Comparison of ENCODE assay signal across 8 cellular contexts in genomic region chrX:153924149-153924861, GRCh38. TPM values are rescaled to one million over a fixed set of nuclear protein-coding genes. Genes with fewer than 3 reads are reported as not detected.
DNase-seq lines count a peak whose midpoint lies in the region; ATAC-seq and TF ChIP-seq lines count a peak whose summit lies in the region.

No MANE protein-coding gene starts in this region.

- ATAC-seq in activated T-cell treated with anti-CD3 and anti-CD28 coated beads, Interleukin-2, amount 50 U/mL, for 4 hours: no peak
- ATAC-seq in HG02623 (IDR thresholded peaks at IDR 0.05; ENCODE audit: unreplicated experiment): no peak

- H3K4me1 Mint-ChIP-seq in activated T-cell treated with anti-CD3 and anti-CD28 coated beads, Interleukin-2, amount 50 U/mL, for 4 hours (ENCODE audit: low read depth): peaks cover 34% of the 10 kb centered on the region

- H3K4me3 ChIP-seq in left ventricle myocardium inferior (peak overlapping the region; percentile 71), tibial nerve (peak overlapping the region in 2 of 4 donors; percentile 3 to 71)

- no peak for TF ChIP-seq EP300 in tibial nerve (IDR thresholded peaks at IDR 0.05)

- H3K36me3 ChIP-seq in left ventricle myocardium inferior (no peaks in the 10 kb centered on the region), tibial nerve (no peaks in the 10 kb centered on the region)

- no peaks in the 10 kb centered on the region for H3K9me3 Mint-ChIP-seq in activated T-cell treated with anti-CD3 and anti-CD28 coated beads, Interleukin-2, amount 50 U/mL, for 4 hours

- no peak overlapping the region for H3K27ac ChIP-seq in 22Rv1
- peak overlapping the region; percentile 97 for H3K27ac ChIP-seq in left ventricle myocardium inferior (replicated peaks)
- H3K27ac ChIP-seq in tibial nerve: peak overlapping the region in 2 of 4 donors; percentile 33 to 38

- TF ChIP-seq POLR2A in tibial nerve (IDR thresholded peaks at IDR 0.05): no peak

- no peaks in the 10 kb centered on the region for H3K27me3 Mint-ChIP-seq in activated T-cell treated with anti-CD3 and anti-CD28 coated beads, Interleukin-2, amount 50 U/mL, for 4 hours (ENCODE audit: low read depth)

- 11 to 39% methylated on average over 14 of the region's 14 CpGs for WGBS in tibial nerve, 2 donors

- intact Hi-C loops in left ventricle myocardium inferior (cut with micrococcal nuclease): no loop called here

- H3K4me3 Mint-ChIP-seq in activated T-cell treated with anti-CD3 and anti-CD28 coated beads, Interleukin-2, amount 50 U/mL, for 4 hours: peak overlapping the region; percentile 89

- DNase-seq in DMS153 treated with DMSO at 0.1 percent for 48 hours (lab: John Stamatoyannopoulos, UW; ENCODE audit: unreplicated experiment) (peak; percentile 60), NCI-H1092 treated with DMSO at 0.1 percent for 48 hours (lab: John Stamatoyannopoulos, UW) (peak; percentile 59), left ventricle myocardium inferior (no peak), tibial nerve (ENCODE audit: low spot score in 2 of 2) (no peak), HCEC 1CT (no peak)
- DNase-seq in activated T-cell treated with anti-CD3 and anti-CD28 coated beads, Interleukin-2, amount 50 U/mL, for 4 hours: no peak

- 0 out of 2 replicates have a peak, but pooled peaks have one; percentile 8 for TF ChIP-seq CTCF in 22Rv1 (IDR thresholded peaks at IDR 0.05)
- TF ChIP-seq CTCF in left ventricle myocardium inferior (IDR thresholded peaks at IDR 0.05; ENCODE audit: borderline replicate concordance): peak; percentile 45
- peak in 4 of 5 experiments; percentile 15 to 34 (median 25) for TF ChIP-seq CTCF in tibial nerve (IDR thresholded peaks at IDR 0.05)

- H3K4me1 ChIP-seq in left ventricle myocardium inferior (peaks cover 72% of the 10 kb centered on the region), tibial nerve (peaks cover 0 to 71% (median 19%) of the 10 kb centered on the region in 4 donors)

- peaks cover 3% of the 10 kb centered on the region for H3K36me3 Mint-ChIP-seq in activated T-cell treated with anti-CD3 and anti-CD28 coated beads, Interleukin-2, amount 50 U/mL, for 4 hours (ENCODE audit: insufficient read depth)

- no peaks in the 10 kb centered on the region for H3K9me3 ChIP-seq in left ventricle myocardium inferior (replicated peaks)
- H3K9me3 ChIP-seq in tibial nerve: no peaks in the 10 kb centered on the region

- H3K27me3 ChIP-seq in left ventricle myocardium inferior (ENCODE audit: low read depth): no peaks in the 10 kb centered on the region
- peaks cover 0 to 22% of the 10 kb centered on the region in 2 donors for H3K27me3 ChIP-seq in tibial nerve

RNA-seq across cellular contexts. Expression of gene ARHGAP4, which starts 1.8 kb away (rescaled TPM):
- total RNA-seq in activated T-cell treated with anti-CD3 and anti-CD28 coated beads, Interleukin-2, amount 50 U/mL, for 4 hours: 100 to 1,000 TPM in 2 of 3 donors, 10 to 100 TPM in 1; 96.7 to 128 (median 108) TPM
- total RNA-seq in left ventricle myocardium inferior (10.0 TPM), tibial nerve (10 to 100 TPM; 23.0 to 90.9 (median 32.7) TPM)

RNA-seq across cellular contexts. Expression of gene NAA10, which starts 10.5 kb away (rescaled TPM):
- total RNA-seq in activated T-cell treated with anti-CD3 and anti-CD28 coated beads, Interleukin-2, amount 50 U/mL, for 4 hours: 100 to 1,000 TPM; 190 to 224 (median 221) TPM
- total RNA-seq in left ventricle myocardium inferior (67.1 TPM), tibial nerve (100 to 1,000 TPM in 1 of 4 donors, 10 to 100 TPM in 3; 48.0 to 152 (median 73.8) TPM)

RNA-seq across cellular contexts. Expression of gene AVPR2, which starts 19.8 kb away (rescaled TPM):
- not detected for total RNA-seq in activated T-cell treated with anti-CD3 and anti-CD28 coated beads, Interleukin-2, amount 50 U/mL, for 4 hours
- 3.1 TPM for total RNA-seq in left ventricle myocardium inferior
- 1 to 10 TPM; 2.1 to 9.3 (median 5.7) TPM for total RNA-seq in tibial nerve

RNA-seq across cellular contexts. Expression of gene RENBP, which starts 20.1 kb away (rescaled TPM):
- 10 to 100 TPM in 1 of 3 donors, 1 to 10 TPM in 2; 6.9 to 10.4 (median 8.6) TPM for total RNA-seq in activated T-cell treated with anti-CD3 and anti-CD28 coated beads, Interleukin-2, amount 50 U/mL, for 4 hours
- total RNA-seq in left ventricle myocardium inferior: 7.5 TPM
- 10 to 100 TPM; 12.1 to 28.8 (median 17.8) TPM for total RNA-seq in tibial nerve

RNA-seq across cellular contexts. Expression of gene L1CAM, which starts 38.3 kb away (rescaled TPM):
- total RNA-seq in activated T-cell treated with anti-CD3 and anti-CD28 coated beads, Interleukin-2, amount 50 U/mL, for 4 hours: under 1 TPM; 0.14 to 0.46 (median 0.34) TPM
- total RNA-seq in left ventricle myocardium inferior: 4.0 TPM
- 10 to 100 TPM; 23.7 to 53.7 (median 46.3) TPM for total RNA-seq in tibial nerve

Comparison
In these comparisons a context has a peak if more than half of its experiments do, and no peak if none do; other contexts are left out.
1. DNase-seq: peak in DMS153 treated with DMSO at 0.1 percent for 48 hours (single experiment) and NCI-H1092 treated with DMSO at 0.1 percent for 48 hours (single experiment); none in activated T-cell treated with anti-CD3 and anti-CD28 coated beads, Interleukin-2, amount 50 U/mL, for 4 hours (single experiment), left ventricle myocardium inferior (single experiment), tibial nerve (0 of 2) and HCEC 1CT (single experiment).
2. Peak in every context shown above with its lines, with median percentiles within 50 percentile points of each other: CTCF ChIP-seq.